Comparison of ENCODE assay signal across 1 cellular context in genomic region chrX:76148011-76148665, GRCh38.
TF ChIP-seq lines count a peak whose summit lies in the region.

No MANE protein-coding gene starts in this region.

TF ChIP-seq in GM12878, 131 proteins besides CTCF, POLR2A, EP300 and RAD21 (continued from another document):
- TF ChIP-seq CEBPZ (IDR thresholded peaks at IDR 0.05; ENCODE audit: low read depth, low read length) (no peak), SIN3A (IDR thresholded peaks at IDR 0.05; ENCODE audit: low read depth, low read length) (no peak), HDAC2 (IDR thresholded peaks at IDR 0.05) (no peak), ZNF592 (IDR thresholded peaks at IDR 0.05) (no peak), ATF2 (IDR thresholded peaks at IDR 0.05; ENCODE audit: low read length) (no peak), ZNF622 (IDR thresholded peaks at IDR 0.05) (no peak), MAX (IDR thresholded peaks at IDR 0.05; ENCODE audit: low read depth, low read length) (no peak), ZNF384 (IDR thresholded peaks at IDR 0.05; ENCODE audit: borderline replicate concordance, low read depth, low read length) (no peak), PML (IDR thresholded peaks at IDR 0.05; ENCODE audit: low read length) (no peak), YY1 (IDR thresholded peaks at IDR 0.05; ENCODE audit: low read depth, low read length) (no peak), MLLT1 (IDR thresholded peaks at IDR 0.05) (peak; percentile 96), RELA (IDR thresholded peaks at IDR 0.05; ENCODE audit: borderline replicate concordance, partially characterized antibody) (no peak)
